ENCODE assay signal across 20 cellular contexts in genomic region chr22:26394787-26395186, GRCh38. TPM values are rescaled to one million over a fixed set of nuclear protein-coding genes. Genes with fewer than 3 reads are reported as not detected.
A peak's percentile ranks its signal among the peaks of the same experiment; 100 is the strongest.
DNase-seq lines count a peak whose midpoint lies in the region; ATAC-seq and TF ChIP-seq lines count a peak whose summit lies in the region.
"Had no signal": no experiment of that assay in that cellular context is flagged by ENCODE, and none has a peak within 500 bp of the region (broad histone marks: within the 10 kb centered on the region; RNA-seq: fewer than 3 reads in every experiment).

No MANE protein-coding gene starts in this region.

- peaks cover 26% of the 10 kb centered on the region for H3K27me3 Mint-ChIP-seq in nephron progenitor cell (ENCODE audit: low read depth, poor library complexity)
- peaks cover 5% of the 10 kb centered on the region for H3K27me3 Mint-ChIP-seq in activated CD4-positive, alpha-beta memory T cell treated with anti-CD3 and anti-CD28 coated beads, Interleukin-2, amount 10 ng/mL, durations not matched to agents 7 days and 5 days

- POLR2A ChIA-PET in activated CD4-positive, alpha-beta memory T cell treated with anti-CD3 and anti-CD28 coated beads, Interleukin-2, amount 10 ng/mL, durations not matched to agents 7 days and 5 days (lab: Charles Lee), result no interaction called here

- peaks cover 9% of the 10 kb centered on the region for H3K4me1 ChIP-seq in HUES48 (ENCODE audit: control insufficient read depth, insufficient read depth, low read length)

- H3K4me3 Mint-ChIP-seq in nephron progenitor cell, result no peak overlapping the region
- no peak overlapping the region for H3K4me3 Mint-ChIP-seq in activated CD4-positive, alpha-beta memory T cell treated with anti-CD3 and anti-CD28 coated beads, Interleukin-2, amount 10 ng/mL, durations not matched to agents 7 days and 5 days
- H3K4me3 Mint-ChIP-seq: activated CD8-positive, alpha-beta T cell treated with anti-CD3 and anti-CD28 coated beads for 36 hours; activated naive CD4-positive, alpha-beta T cell treated with anti-CD3 and anti-CD28 coated beads, Interleukin-2, amount 10 ng/mL, durations not matched to agents 7 days and 5 days; immature natural killer cell had no signal

- H3K27me3 ChIP-seq in HUES48 (ENCODE audit: control insufficient read depth, insufficient read depth, low read length), result no peaks in the 10 kb centered on the region

- in situ Hi-C loops in SK-MEL-5 (cut with HindIII; ENCODE audit: low pct_unique_long_range_greater_than_20kb, low sequenced_read_pairs), result no loop called here

- H3K36me3 Mint-ChIP-seq in nephron progenitor cell (ENCODE audit: low read depth), result no peaks in the 10 kb centered on the region
- no peaks in the 10 kb centered on the region for H3K36me3 Mint-ChIP-seq in activated CD4-positive, alpha-beta memory T cell treated with anti-CD3 and anti-CD28 coated beads, Interleukin-2, amount 10 ng/mL, durations not matched to agents 7 days and 5 days (ENCODE audit: low read depth)
- H3K36me3 Mint-ChIP-seq: activated naive CD4-positive, alpha-beta T cell treated with anti-CD3 and anti-CD28 coated beads, Interleukin-2, amount 10 ng/mL, durations not matched to agents 7 days and 5 days; immature natural killer cell had no signal

- H3K9ac ChIP-seq in HUES48 (ENCODE audit: low read depth, low read length), result no peak overlapping the region

- TF ChIP-seq CTCF in nephron progenitor cell (IDR thresholded peaks at IDR 0.05), result no peak

- peak overlapping the region; percentile 26 for H3K27ac Mint-ChIP-seq in nephron progenitor cell
- H3K27ac Mint-ChIP-seq in activated CD4-positive, alpha-beta memory T cell treated with anti-CD3 and anti-CD28 coated beads, Interleukin-2, amount 10 ng/mL, durations not matched to agents 7 days and 5 days, result no peak overlapping the region
- H3K27ac Mint-ChIP-seq: activated CD8-positive, alpha-beta T cell treated with anti-CD3 and anti-CD28 coated beads for 36 hours; activated naive CD4-positive, alpha-beta T cell treated with anti-CD3 and anti-CD28 coated beads, Interleukin-2, amount 10 ng/mL, durations not matched to agents 7 days and 5 days; immature natural killer cell had no signal

- peak overlapping the region; percentile 82 for H3K27ac ChIP-seq in HUES48 (ENCODE audit: low read depth, low read length)
- H3K27ac ChIP-seq: WERI-Rb-1 had no signal

- peaks cover 26% of the 10 kb centered on the region for H3K4me1 Mint-ChIP-seq in nephron progenitor cell
- peaks cover 6% of the 10 kb centered on the region for H3K4me1 Mint-ChIP-seq in activated CD4-positive, alpha-beta memory T cell treated with anti-CD3 and anti-CD28 coated beads, Interleukin-2, amount 10 ng/mL, durations not matched to agents 7 days and 5 days
- H3K4me1 Mint-ChIP-seq: activated naive CD4-positive, alpha-beta T cell treated with anti-CD3 and anti-CD28 coated beads, Interleukin-2, amount 10 ng/mL, durations not matched to agents 7 days and 5 days; immature natural killer cell had no signal

- CTCF ChIA-PET in activated CD4-positive, alpha-beta memory T cell treated with anti-CD3 and anti-CD28 coated beads, Interleukin-2, amount 10 ng/mL, durations not matched to agents 7 days and 5 days (lab: Charles Lee), result interaction anchor here (1.6 to 3.1 kb wide), 2 partner anchors 27 to 66 kb away, joined by 4 to 13 read pairs; no protein-coding TSS in a partner anchor

- H3K9me3 Mint-ChIP-seq in nephron progenitor cell, result no peaks in the 10 kb centered on the region
- H3K9me3 Mint-ChIP-seq in activated CD4-positive, alpha-beta memory T cell treated with anti-CD3 and anti-CD28 coated beads, Interleukin-2, amount 10 ng/mL, durations not matched to agents 7 days and 5 days, result no peaks in the 10 kb centered on the region
- H3K9me3 Mint-ChIP-seq: activated CD8-positive, alpha-beta T cell treated with anti-CD3 and anti-CD28 coated beads for 36 hours; activated naive CD4-positive, alpha-beta T cell treated with anti-CD3 and anti-CD28 coated beads, Interleukin-2, amount 10 ng/mL, durations not matched to agents 7 days and 5 days; immature natural killer cell had no signal

- H3K9me3 ChIP-seq in HUES48 (ENCODE audit: control insufficient read depth, insufficient read depth, low read length), result no peaks in the 10 kb centered on the region

- H3K4me3 ChIP-seq in HUES48 (ENCODE audit: low read depth, low read length), result no peak overlapping the region

- DNase-seq in NCI-H2171 (lab: John Stamatoyannopoulos, UW) (peak; percentile 12), SK-MEL-5 (ENCODE audit: low read depth, low spot score) (peak; percentile 74), nephron progenitor cell (no peak)
- DNase-seq in activated CD4-positive, alpha-beta memory T cell treated with anti-CD3 and anti-CD28 coated beads, Interleukin-2, amount 10 ng/mL, durations not matched to agents 7 days and 5 days, result no peak
- DNase-seq: activated CD8-positive, alpha-beta T cell treated with anti-CD3 and anti-CD28 coated beads for 36 hours; activated naive CD4-positive, alpha-beta T cell treated with anti-CD3 and anti-CD28 coated beads, Interleukin-2, amount 10 ng/mL, durations not matched to agents 7 days and 5 days; activated T-cell treated with anti-CD3 and anti-CD28 coated beads, Interleukin-2, amount 50 U/mL, for 1 hour; anterior cingulate cortex; central memory CD4-positive, alpha-beta T cell; DMS79; effector CD4-positive, alpha-beta T cell; immature natural killer cell; KG1; NCI-H446 treated with DMSO at 0.1 percent for 48 hours; right cardiac atrium; T-helper 1 cell; WERI-Rb-1 had no signal

- H3K36me3 ChIP-seq in HUES48 (ENCODE audit: control insufficient read depth, insufficient read depth, low read length), result no peaks in the 10 kb centered on the region
- H3K36me3 ChIP-seq: WERI-Rb-1 had no signal

- ATAC-seq in SK-N-SH treated with all-trans-retinoic acid at 6 μM for 48 hours (no peak), GM18511 (IDR thresholded peaks at IDR 0.05; ENCODE audit: unreplicated experiment) (no peak)
- ATAC-seq: activated CD8-positive, alpha-beta T cell treated with anti-CD3 and anti-CD28 coated beads for 36 hours; right cardiac atrium had no signal

TF ChIP-seq in SK-N-SH treated with all-trans-retinoic acid at 6 μM for 48 hours, 23 proteins besides CTCF, POLR2A, EP300 and RAD21:
- TF ChIP-seq PATZ1 (CRISPR knock-in tag; IDR thresholded peaks at IDR 0.05; ENCODE audit: borderline replicate concordance) (no peak), ZFP30 (CRISPR knock-in tag; IDR thresholded peaks at IDR 0.05) (no peak), ISL1 (CRISPR knock-in tag; IDR thresholded peaks at IDR 0.05) (no peak), PPARA (CRISPR knock-in tag; IDR thresholded peaks at IDR 0.05; ENCODE audit: borderline replicate concordance) (no peak)

RNA-seq across cellular contexts. Expression of gene ASPHD2, which starts 34.3 kb away (rescaled TPM):
- 3.5 and 3.9 TPM in 2 replicates for total RNA-seq in SK-MEL-5 (2014; rRNA removed; shearing (Covaris generic))
- polyA plus RNA-seq in SK-MEL-5 (2015; cell fraction: cytosol; rRNA removed), result 5.2 and 6.6 TPM in 2 replicates
- 1.1 and 1.9 TPM in 2 replicates for polyA plus RNA-seq in SK-MEL-5 (2015; cell fraction: nucleus; rRNA removed)
- 10 to 100 TPM; 11.8 to 12.7 TPM for total RNA-seq in activated CD4-positive, alpha-beta memory T cell treated with anti-CD3 and anti-CD28 coated beads, Interleukin-2, amount 10 ng/mL, durations not matched to agents 7 days and 5 days

Comparison
In these comparisons a context has a peak if more than half of its experiments do, and no peak if none do; other contexts are left out.
1. DNase-seq: peak in NCI-H2171 (single experiment) and SK-MEL-5 (single experiment); none in nephron progenitor cell (single experiment) and activated CD4-positive, alpha-beta memory T cell treated with anti-CD3 and anti-CD28 coated beads, Interleukin-2, amount 10 ng/mL, durations not matched to agents 7 days and 5 days (single experiment).